8 cellular contexts compared by ENCODE assay signal in the genomic region with DNA sequence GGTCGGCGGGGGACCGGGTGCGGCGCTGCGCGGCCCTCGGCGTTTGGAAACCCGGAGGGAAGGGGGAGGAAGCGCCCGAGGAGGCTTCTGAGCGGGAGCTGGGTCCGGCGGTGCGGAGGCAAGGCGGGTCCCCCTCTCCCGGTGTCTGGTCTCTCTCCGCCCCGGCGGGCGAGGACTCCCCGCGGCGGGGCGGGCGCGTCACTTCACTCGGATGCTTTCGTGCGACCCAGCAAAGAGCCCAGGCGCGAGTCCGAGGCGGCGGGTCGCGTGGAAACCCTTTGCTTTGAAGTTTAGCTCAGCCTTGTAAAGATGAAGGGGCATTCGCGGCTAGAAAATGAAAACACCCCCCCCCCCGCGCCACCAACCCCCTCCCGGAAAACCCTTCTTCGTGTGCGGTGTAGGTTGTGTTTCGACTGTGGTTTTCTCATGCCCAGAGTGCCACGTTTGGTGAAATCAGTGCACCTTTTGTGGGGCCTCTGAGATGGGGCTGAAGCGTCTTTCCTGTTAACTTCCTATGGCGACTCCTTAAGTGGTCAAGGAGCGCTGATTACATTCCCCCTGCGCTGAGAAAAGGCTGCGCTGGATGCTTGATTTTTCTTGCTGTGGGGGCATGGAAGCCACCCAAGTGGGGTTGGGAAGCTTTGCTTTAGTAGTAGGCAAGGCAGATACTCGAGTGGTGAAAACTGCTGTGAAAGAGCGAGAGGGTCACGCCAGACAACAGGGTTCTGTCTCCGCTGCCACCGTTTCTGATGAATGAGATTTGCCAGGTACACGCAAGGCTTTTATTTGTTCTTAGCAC. TPM values are rescaled to one million over a fixed set of nuclear protein-coding genes. Genes with fewer than 3 reads are reported as not detected.
DNase-seq lines count a peak whose midpoint lies in the region; ATAC-seq and TF ChIP-seq lines count a peak whose summit lies in the region.

No MANE protein-coding gene starts in this region.

- peaks cover 3% of the 10 kb centered on the region for H3K9me3 Mint-ChIP-seq in activated B cell treated with CpG ODN at 0.5 μM for 24 hours

- peak; percentile 73 for DNase-seq in activated CD8-positive, alpha-beta memory T cell treated with anti-CD3 and anti-CD28 coated beads for 24 hours
- DNase-seq in activated CD8-positive, alpha-beta memory T cell treated with anti-CD3 and anti-CD28 coated beads, Interleukin-2, amount 50 U/mL, for 4 hours, result no peak
- peak; percentile 19 for DNase-seq in activated B cell treated with CpG ODN at 0.5 μM for 24 hours
- DNase-seq in esophagus muscularis mucosa (ENCODE audit: extremely low spot score), result no peak
- DNase-seq in thoracic aorta (ENCODE audit: low spot score), result no peak
- no peak for DNase-seq in SHP77 treated with DMSO at 0.1 percent for 48 hours (lab: John Stamatoyannopoulos, UW)

- H3K27me3 ChIP-seq in HUES64 (ENCODE audit: insufficient read depth, low read length) (no peaks in the 10 kb centered on the region; the same call in 1 of the 2 replicates), esophagus muscularis mucosa (no peaks in the 10 kb centered on the region), mucosa of rectum (ENCODE audit: control insufficient read depth in 2 of 2, insufficient read depth in 2 of 2, low read length in 2 of 2) (no peaks in the 10 kb centered on the region), thoracic aorta (replicated peaks; ENCODE audit: insufficient read depth) (no peaks in the 10 kb centered on the region)

- TF ChIP-seq CTCF in activated B cell treated with CpG ODN at 0.5 μM for 24 hours (IDR thresholded peaks at IDR 0.05) (no peak), esophagus muscularis mucosa (IDR thresholded peaks at IDR 0.05) (no peak), thoracic aorta (IDR thresholded peaks at IDR 0.05) (no peak)

- no peak for TF ChIP-seq EP300 in esophagus muscularis mucosa (IDR thresholded peaks at IDR 0.05)

- peaks cover 29% of the 10 kb centered on the region for H3K27me3 Mint-ChIP-seq in activated B cell treated with CpG ODN at 0.5 μM for 24 hours

- POLR2A ChIA-PET in activated B cell treated with CpG ODN at 0.5 μM for 24 hours (lab: Charles Lee), result no interaction called here

- CTCF ChIA-PET in activated B cell treated with CpG ODN at 0.5 μM for 24 hours (lab: Charles Lee), result no interaction called here

- H3K36me3 Mint-ChIP-seq in activated B cell treated with CpG ODN at 0.5 μM for 24 hours (ENCODE audit: low read depth), result no peaks in the 10 kb centered on the region

- H3K9ac ChIP-seq in HUES64 (ENCODE audit: low read depth, low read length) (peak overlapping the region; percentile 90), mucosa of rectum (ENCODE audit: low read depth in 1 of 2, low read length in 2 of 2) (peak overlapping the region; percentile 72 to 82)

- under 1% methylated on average over 52 of the region's 58 CpGs for WGBS in HUES64
- WGBS in esophagus muscularis mucosa, result 0% methylated on average over 49 of the region's 58 CpGs

- H3K4me1 ChIP-seq in HUES64 (ENCODE audit: insufficient read depth, low read length) (peaks cover 22% of the 10 kb centered on the region), esophagus muscularis mucosa (peaks cover 5 to 56% (median 49%) of the 10 kb centered on the region in 4 donors), mucosa of rectum (ENCODE audit: control insufficient read depth in 2 of 2, insufficient read depth in 2 of 2, low read length in 2 of 2) (peaks cover 11 to 12% of the 10 kb centered on the region in 2 donors), thoracic aorta (ENCODE audit: control insufficient read depth in 1 of 2, low read depth in 2 of 2) (peaks cover 8 to 28% of the 10 kb centered on the region in 2 donors)

- H3K9me3 ChIP-seq in HUES64 (ENCODE audit: insufficient read depth, low read depth, low read length) (0 out of 2 replicates have a peak, but pooled peaks cover 3% of the 10 kb centered on the region), esophagus muscularis mucosa (no peaks in the 10 kb centered on the region), mucosa of rectum (ENCODE audit: control insufficient read depth in 2 of 2, low read length in 2 of 2) (no peaks in the 10 kb centered on the region), thoracic aorta (no peaks in the 10 kb centered on the region)

- ATAC-seq in activated B cell treated with CpG ODN at 0.5 μM for 24 hours (ENCODE audit: low read depth) (peak; percentile 49), thoracic aorta (ENCODE audit: insufficient number of reproducible peaks, low FRiP score, low read depth) (no peak)

- peak overlapping the region; percentile 73 for H3K4me3 Mint-ChIP-seq in activated B cell treated with CpG ODN at 0.5 μM for 24 hours

- H3K27ac ChIP-seq in HUES64 (ENCODE audit: low read depth, low read length) (peak overlapping the region; percentile 83), esophagus muscularis mucosa (replicated peaks in 1 of 4) (peak overlapping the region; percentile 95 to 96 (median 96)), mucosa of rectum (ENCODE audit: low read depth in 2 of 2, low read length in 2 of 2) (peak overlapping the region; percentile 79 to 81), thoracic aorta (peak overlapping the region; percentile 88)

- no peak overlapping the region for H3K27ac Mint-ChIP-seq in activated B cell treated with CpG ODN at 0.5 μM for 24 hours

- intact Hi-C loops in activated B cell treated with CpG ODN at 0.5 μM for 24 hours (cut with micrococcal nuclease) (no loop called here), esophagus muscularis mucosa (cut with DNase I) (loop anchor here (2.0 to 10.0 kb wide), 2 partner anchors 79 to 257 kb away; no protein-coding TSS in a partner anchor)

- peaks cover 8% of the 10 kb centered on the region for H3K4me1 Mint-ChIP-seq in activated B cell treated with CpG ODN at 0.5 μM for 24 hours

- no peak for TF ChIP-seq POLR2A in esophagus muscularis mucosa (IDR thresholded peaks at IDR 0.05; ENCODE audit: low read depth)

- peak overlapping the region; percentile 98 for H3K4me3 ChIP-seq in HUES64 (ENCODE audit: low read length)
- H3K4me3 ChIP-seq in esophagus muscularis mucosa, result peak overlapping the region; percentile 86 to 98 (median 92)
- H3K4me3 ChIP-seq in mucosa of rectum (ENCODE audit: low read length in 2 of 2), result peak overlapping the region; percentile 70 to 85
- H3K4me3 ChIP-seq in thoracic aorta, result peak overlapping the region; percentile 98

- H3K36me3 ChIP-seq in HUES64 (ENCODE audit: insufficient read depth, low read length) (no peaks in the 10 kb centered on the region), esophagus muscularis mucosa (no peaks in the 10 kb centered on the region), mucosa of rectum (ENCODE audit: control insufficient read depth in 2 of 2, insufficient read depth in 2 of 2, low read length in 2 of 2) (no peaks in the 10 kb centered on the region), thoracic aorta (no peaks in the 10 kb centered on the region)

RNA-seq across cellular contexts. Expression of gene GNAI1, which starts 0.9 kb away (rescaled TPM):
- polyA plus RNA-seq in HUES64 (2013, experiment 1 of 2), result 18.8 TPM
- 21.2 TPM for polyA plus RNA-seq in HUES64 (2013, experiment 2 of 2)
- total RNA-seq in activated B cell treated with CpG ODN at 0.5 μM for 24 hours (0.29 and 0.35 TPM in 2 replicates), esophagus muscularis mucosa (100 to 1,000 TPM in 1 of 4 donors, 10 to 100 TPM in 3; 61.0 to 141 (median 75.5) TPM), thoracic aorta (10 to 100 TPM; 11.1 to 30.9 TPM)

Comparison
In these comparisons a context has a peak if more than half of its experiments do, and no peak if none do; other contexts are left out.
1. DNase-seq: peak in activated CD8-positive, alpha-beta memory T cell treated with anti-CD3 and anti-CD28 coated beads for 24 hours (single experiment) and activated B cell treated with CpG ODN at 0.5 μM for 24 hours (single experiment); none in activated CD8-positive, alpha-beta memory T cell treated with anti-CD3 and anti-CD28 coated beads, Interleukin-2, amount 50 U/mL, for 4 hours (single experiment), esophagus muscularis mucosa (single experiment), thoracic aorta (single experiment) and SHP77 treated with DMSO at 0.1 percent for 48 hours (single experiment).
2. Peak in every context shown above with its lines, with median percentiles within 50 percentile points of each other: H3K27ac ChIP-seq and H3K4me3 ChIP-seq.